Comparison of ENCODE assay signal across 8 cellular contexts in genomic region chr4:11480683-11481082, GRCh38. TPM values are rescaled to one million over a fixed set of nuclear protein-coding genes. Genes with fewer than 3 reads are reported as not detected.
A peak's percentile ranks its signal among the peaks of the same experiment; 100 is the strongest.
DNase-seq lines count a peak whose midpoint lies in the region; ATAC-seq, FAIRE-seq and TF ChIP-seq lines count a peak whose summit lies in the region.

No MANE protein-coding gene starts in this region.

- H3K27ac ChIP-seq in foreskin keratinocyte (no peak overlapping the region), SJCRH30 (no peak overlapping the region)

- H3K4me1 ChIP-seq in foreskin keratinocyte (peaks cover 7% of the 10 kb centered on the region), SJCRH30 (no peaks in the 10 kb centered on the region)

- no peaks in the 10 kb centered on the region for H3K9me3 ChIP-seq in SJCRH30 (replicated peaks)

- ATAC-seq in GM21529 (IDR thresholded peaks at IDR 0.05; ENCODE audit: unreplicated experiment) (peak; percentile 91), foreskin keratinocyte (peak; percentile 75)

- TF ChIP-seq POLR2A in GM12891 (IDR thresholded peaks at IDR 0.05; ENCODE audit: low read depth, low read length), result no peak

- TF ChIP-seq CTCF in foreskin keratinocyte (conservative IDR thresholded peaks at IDR 0.05) (no peak), osteocyte (IDR thresholded peaks at IDR 0.05) (no peak)

- H3K9me3 Mint-ChIP-seq in osteocyte (ENCODE audit: unreplicated experiment), result peaks cover 16% of the 10 kb centered on the region

- DNase-seq in GM12891 (ENCODE audit: insufficient read length, low spot score), result no peak
- peak; percentile 100 for DNase-seq in Kasumi-1 (lab: John Stamatoyannopoulos, UW)
- peak in 1 of 2 donors; percentile 51 for DNase-seq in foreskin keratinocyte
- no peak for DNase-seq in NCI-H2196 treated with DMSO at 0.1 percent for 48 hours (lab: John Stamatoyannopoulos, UW; ENCODE audit: unreplicated experiment)
- no peak for DNase-seq in OCI-M2 (lab: John Stamatoyannopoulos, UW; ENCODE audit: unreplicated experiment)
- no peak for DNase-seq in SJCRH30
- no peak for DNase-seq in osteocyte (ENCODE audit: extremely low spot score, unreplicated experiment)

- H3K27me3 ChIP-seq in foreskin keratinocyte (no peaks in the 10 kb centered on the region), SJCRH30 (no peaks in the 10 kb centered on the region)

- H3K4me3 Mint-ChIP-seq in osteocyte (ENCODE audit: unreplicated experiment), result no peak overlapping the region

- H3K4me1 Mint-ChIP-seq in osteocyte (ENCODE audit: unreplicated experiment), result no peaks in the 10 kb centered on the region

- FAIRE-seq in GM12891 (lab: Jason Lieb, UNC), result peak; percentile 59

- H3K4me3 ChIP-seq in SJCRH30, result no peak overlapping the region

- H3K36me3 ChIP-seq in SJCRH30, result no peaks in the 10 kb centered on the region

- H3K27me3 Mint-ChIP-seq in osteocyte (ENCODE audit: unreplicated experiment), result no peaks in the 10 kb centered on the region

- H3K27ac Mint-ChIP-seq in osteocyte (ENCODE audit: unreplicated experiment), result no peak overlapping the region

- no peaks in the 10 kb centered on the region for H3K36me3 Mint-ChIP-seq in osteocyte (ENCODE audit: unreplicated experiment)

TF ChIP-seq in GM12891, 5 proteins besides CTCF, POLR2A, EP300 and RAD21:
- TF ChIP-seq TAF1 (IDR thresholded peaks at IDR 0.05; ENCODE audit: low read depth, low read length) (no peak), SPI1 (IDR thresholded peaks at IDR 0.05; ENCODE audit: low read depth, low read length) (no peak)

RNA-seq across cellular contexts. Expression of gene HS3ST1, which starts 52.0 kb away (rescaled TPM):
- 0.17 TPM for polyA plus RNA-seq in GM12891 (2012; ENCODE audit: low read depth, missing spikeins)
- total RNA-seq in foreskin keratinocyte (7.1 and 8.5 TPM in 2 replicates), osteocyte (0.27 TPM in 1 of 2 replicates, not detected in the other)
- polyA plus RNA-seq in foreskin keratinocyte, result 5.1 and 5.8 TPM in 2 replicates
- total RNA-seq in SJCRH30 (2014; rRNA removed; shearing (Covaris generic)), result not detected in 2 replicates

Comparison
In these comparisons a context has a peak if more than half of its experiments do, and no peak if none do; other contexts are left out.
1. DNase-seq: peak in Kasumi-1 (2 of 2); none in GM12891 (single experiment), NCI-H2196 treated with DMSO at 0.1 percent for 48 hours (single experiment), OCI-M2 (single experiment), SJCRH30 (0 of 2) and osteocyte (single experiment).